ENCODE assay signal across 27 cellular contexts in genomic region chr11:134838708-134839107, GRCh38.
"Had no signal": no experiment of that assay in that cellular context is flagged by ENCODE, and none has a peak within 500 bp of the region (broad histone marks: within the 10 kb centered on the region; RNA-seq: fewer than 3 reads in every experiment).

No MANE protein-coding gene starts in this region.

- H3K4me2 ChIP-seq: hepatocyte had no signal

- H3K27me3 ChIP-seq: foreskin keratinocyte, upper lobe of left lung had no signal

- H3K4me3 Mint-ChIP-seq: endodermal cell; naive thymus-derived CD4-positive, alpha-beta T cell; nephron; stimulated activated effector memory CD8-positive, alpha-beta T cell treated with anti-CD3 and anti-CD28 coated beads, Interleukin-12 subunit alpha, Interleukin-12 subunit beta, amount 100 ng/mL, for 72 hours had no signal

- H3K9me3 ChIP-seq: gastroesophageal sphincter, heart left ventricle, pancreas, stomach, tibial artery, upper lobe of left lung had no signal

- H3K27ac Mint-ChIP-seq: endodermal cell; naive thymus-derived CD4-positive, alpha-beta T cell; nephron; stimulated activated effector memory CD8-positive, alpha-beta T cell treated with anti-CD3 and anti-CD28 coated beads, Interleukin-12 subunit alpha, Interleukin-12 subunit beta, amount 100 ng/mL, for 72 hours had no signal

- H3K4me1 Mint-ChIP-seq: endodermal cell; naive thymus-derived CD4-positive, alpha-beta T cell; nephron; stimulated activated effector memory CD8-positive, alpha-beta T cell treated with anti-CD3 and anti-CD28 coated beads, Interleukin-12 subunit alpha, Interleukin-12 subunit beta, amount 100 ng/mL, for 72 hours had no signal

- H3K36me3 ChIP-seq: gastroesophageal sphincter, heart left ventricle, pancreas, stomach, tibial artery, upper lobe of left lung had no signal

- H3K4me3 ChIP-seq: dorsolateral prefrontal cortex, gastroesophageal sphincter, heart left ventricle, hepatocyte, pancreas, stomach, tibial artery, upper lobe of left lung had no signal

- H3K36me3 Mint-ChIP-seq: naive thymus-derived CD4-positive, alpha-beta T cell; stimulated activated effector memory CD8-positive, alpha-beta T cell treated with anti-CD3 and anti-CD28 coated beads, Interleukin-12 subunit alpha, Interleukin-12 subunit beta, amount 100 ng/mL, for 72 hours had no signal

- H3K79me2 ChIP-seq: hepatocyte had no signal

- H2AFZ ChIP-seq: hepatocyte had no signal

- DNase-seq: dorsolateral prefrontal cortex; effector CD8-positive, alpha-beta T cell; endodermal cell; foreskin keratinocyte; kidney; mammary epithelial cell; mesendoderm; midbrain; naive thymus-derived CD4-positive, alpha-beta T cell; occipital lobe; pancreas; retina; stimulated activated CD4-positive, alpha-beta T cell treated with anti-CD3 and anti-CD28 coated beads, Interleukin-2, amount 100 ng/mL, for 24 hours; stimulated activated CD4-positive, alpha-beta T cell treated with anti-CD3 and anti-CD28 coated beads, Interleukin-4, amount 100 ng/mL, for 24 hours; stimulated activated naive CD4-positive, alpha-beta T cell treated with Interleukin-2 at 50 U/mL for 16 hours; stomach; tibial artery; upper lobe of left lung had no signal

- H3K9me3 Mint-ChIP-seq: stimulated activated effector memory CD8-positive, alpha-beta T cell treated with anti-CD3 and anti-CD28 coated beads, Interleukin-12 subunit alpha, Interleukin-12 subunit beta, amount 100 ng/mL, for 72 hours had no signal

- H3K27ac ChIP-seq: dorsolateral prefrontal cortex, epithelial cell of prostate, foreskin keratinocyte, gastroesophageal sphincter, heart left ventricle, hepatocyte, pancreas, stomach, tibial artery, upper lobe of left lung had no signal

- H3K4me1 ChIP-seq: foreskin keratinocyte, gastroesophageal sphincter, heart left ventricle, pancreas, stomach, tibial artery, upper lobe of left lung had no signal

- ATAC-seq: esophagus mucosa; foreskin keratinocyte; gastroesophageal sphincter; heart left ventricle; left lobe of liver; naive thymus-derived CD4-positive, alpha-beta T cell; pancreas; sciatic nerve had no signal
